13 cellular contexts compared by ENCODE assay signal in genomic region chr7:73899731-73900142, GRCh38. TPM values are rescaled to one million over a fixed set of nuclear protein-coding genes. Genes with fewer than 3 reads are reported as not detected.
DNase-seq lines count a peak whose midpoint lies in the region; ATAC-seq and TF ChIP-seq lines count a peak whose summit lies in the region.
"Had no signal": no experiment of that assay in that cellular context is flagged by ENCODE, and none has a peak within 500 bp of the region (broad histone marks: within the 10 kb centered on the region; RNA-seq: fewer than 3 reads in every experiment).

No MANE protein-coding gene starts in this region.

- peaks cover 18% of the 10 kb centered on the region for H3K9me3 Mint-ChIP-seq in mesothelial cell of epicardium

- no peak overlapping the region for H3K9ac ChIP-seq in BLaER1 treated with 17β-estradiol and CSF1 and Interleukin-3, amounts not matched to agents 10 nM and 100 nM

- H3K36me3 Mint-ChIP-seq in mesothelial cell of epicardium = peaks cover 14% of the 10 kb centered on the region

- 80 to 81% methylated on average over 15 of the region's 15 CpGs for WGBS in sigmoid colon, 2 donors

- no peak overlapping the region for H3K4me3 ChIP-seq in BLaER1 treated with 17β-estradiol and CSF1 and Interleukin-3, amounts not matched to agents 10 nM and 100 nM
- H3K4me3 ChIP-seq in sigmoid colon = no peak overlapping the region
- H3K4me3 ChIP-seq: heart left ventricle had no signal

- peak overlapping the region in 1 of 11 experiments; percentile 8; a peak in 1 of 22 replicates for H3K27ac ChIP-seq in BLaER1 treated with 17β-estradiol and CSF1 and Interleukin-3, amounts not matched to agents 10 nM and 100 nM
- peak overlapping the region; percentile 19 to 69 (median 42) for H3K27ac ChIP-seq in sigmoid colon
- H3K27ac ChIP-seq: WERI-Rb-1 had no signal

- H3K9me3 ChIP-seq in BLaER1 treated with 17β-estradiol and CSF1 and Interleukin-3, amounts not matched to agents 10 nM and 100 nM (replicated peaks in 1 of 11) = peaks cover 0 to 34% (median 15%) of the 10 kb centered on the region in 11 experiments; a peak in 10 of 22 replicates
- peaks cover 0 to 3% (median 0%) of the 10 kb centered on the region in 4 donors for H3K9me3 ChIP-seq in sigmoid colon

- DNase-seq in NCI-H69 (lab: John Stamatoyannopoulos, UW) (peak; percentile 21), sigmoid colon (peak; percentile 89), NCI-H748 (lab: John Stamatoyannopoulos, UW; ENCODE audit: unreplicated experiment) (no peak), NCI-H2107 (lab: John Stamatoyannopoulos, UW) (no peak), NCI-H1092 (lab: John Stamatoyannopoulos, UW) (no peak), mesothelial cell of epicardium (ENCODE audit: low spot score in 2 of 2, unreplicated experiment in 2 of 2) (no peak)
- DNase-seq: NCI-H748 treated with DMSO at 0.1 percent for 48 hours, WERI-Rb-1 had no signal

- no peaks in the 10 kb centered on the region for H4K20me1 ChIP-seq in BLaER1 treated with 17β-estradiol and CSF1 and Interleukin-3, amounts not matched to agents 10 nM and 100 nM

- H3K4me1 Mint-ChIP-seq in mesothelial cell of epicardium = peaks cover 20% of the 10 kb centered on the region

- intact Hi-C loops in sigmoid colon (cut with DNase I) = no loop called here

- H3K4me3 Mint-ChIP-seq in mesothelial cell of epicardium = no peak overlapping the region

- no peak for TF ChIP-seq EP300 in sigmoid colon (IDR thresholded peaks at IDR 0.05)

- H3K27ac Mint-ChIP-seq in mesothelial cell of epicardium = no peak overlapping the region
- H3K27ac Mint-ChIP-seq: activated naive CD4-positive, alpha-beta T cell treated with anti-CD3 and anti-CD28 coated beads, Interleukin-2, amount 50 U/mL, for 72 hours had no signal

- no peaks in the 10 kb centered on the region for H3K27me3 ChIP-seq in BLaER1 treated with 17β-estradiol and CSF1 and Interleukin-3, amounts not matched to agents 10 nM and 100 nM
- H3K27me3 ChIP-seq in sigmoid colon = no peaks in the 10 kb centered on the region
- H3K27me3 ChIP-seq: heart left ventricle had no signal

- ATAC-seq in esophagus mucosa = peak; percentile 51
- ATAC-seq: activated naive CD4-positive, alpha-beta T cell treated with anti-CD3 and anti-CD28 coated beads, Interleukin-2, amount 50 U/mL, for 72 hours; heart left ventricle had no signal

- H3K36me3 ChIP-seq in BLaER1 treated with 17β-estradiol and CSF1 and Interleukin-3, amounts not matched to agents 10 nM and 100 nM = no peaks in the 10 kb centered on the region
- no peaks in the 10 kb centered on the region for H3K36me3 ChIP-seq in sigmoid colon
- H3K36me3 ChIP-seq: heart left ventricle, WERI-Rb-1 had no signal

- H3K27me3 Mint-ChIP-seq in mesothelial cell of epicardium (ENCODE audit: low read depth) = no peaks in the 10 kb centered on the region

- H3K4me1 ChIP-seq in BLaER1 treated with 17β-estradiol and CSF1 and Interleukin-3, amounts not matched to agents 10 nM and 100 nM = peaks cover 13 to 33% (median 18%) of the 10 kb centered on the region in 10 experiments
- H3K4me1 ChIP-seq in sigmoid colon = peaks cover 0 to 25% (median 10%) of the 10 kb centered on the region in 4 donors

- TF ChIP-seq CTCF in sigmoid colon (IDR thresholded peaks at IDR 0.05) (no peak), mesothelial cell of epicardium (IDR thresholded peaks at IDR 0.05; ENCODE audit: unreplicated experiment) (no peak)

- no peak for TF ChIP-seq POLR2A in sigmoid colon (IDR thresholded peaks at IDR 0.05)

- H3K4me2 ChIP-seq in BLaER1 treated with 17β-estradiol and CSF1 and Interleukin-3, amounts not matched to agents 10 nM and 100 nM = peak overlapping the region in 8 of 11 experiments; percentile 14 to 70 (median 50); a peak in 8 of 22 replicates

RNA-seq across cellular contexts. Expression of gene TMEM270, which starts 38.8 kb away (rescaled TPM):
- total RNA-seq in esophagus mucosa = not detected
- total RNA-seq in sigmoid colon = not detected
- under 1 TPM in 1 of 3 donors, not detected in 2; 0.39 TPM for polyA plus RNA-seq in sigmoid colon
- total RNA-seq in mesothelial cell of epicardium = not detected in 3 replicates
- total RNA-seq: activated naive CD4-positive, alpha-beta T cell treated with anti-CD3 and anti-CD28 coated beads, Interleukin-2, amount 50 U/mL, for 72 hours; heart left ventricle had no signal
- polyA plus RNA-seq: heart left ventricle, neural cell had no signal

RNA-seq across cellular contexts. Expression of gene METTL27, which starts 57.4 kb away (rescaled TPM):
- total RNA-seq in esophagus mucosa = 1.9 TPM
- total RNA-seq in sigmoid colon = 1 to 10 TPM in 3 of 4 donors, under 1 TPM in 1; 0.99 to 5.5 (median 2.1) TPM
- polyA plus RNA-seq in sigmoid colon = 10 to 100 TPM in 1 of 3 donors, 1 to 10 TPM in 2; 2.1 to 12.3 (median 4.8) TPM
- 7.9 to 11.4 TPM (median 8.7 TPM) in 3 replicates for total RNA-seq in mesothelial cell of epicardium

Comparison
In these comparisons a context has a peak if more than half of its experiments do, and no peak if none do; other contexts are left out.
1. DNase-seq: peak in NCI-H69 (single experiment) and sigmoid colon (single experiment); none in NCI-H748 (single experiment), NCI-H2107 (single experiment), NCI-H1092 (single experiment) and mesothelial cell of epicardium (0 of 2).